In genomic region chr3:30687930-30688570, GRCh38 we compare ENCODE assay signal across 9 cellular contexts.
DNase-seq lines count a peak whose midpoint lies in the region; ATAC-seq and TF ChIP-seq lines count a peak whose summit lies in the region.
"Had no signal": no experiment of that assay in that cellular context is flagged by ENCODE, and none has a peak within 500 bp of the region (broad histone marks: within the 10 kb centered on the region; RNA-seq: fewer than 3 reads in every experiment).

No MANE protein-coding gene starts in this region.

- DNase-seq in right cardiac atrium (no peak), left ventricle myocardium superior (no peak), body of pancreas (no peak), vagina (ENCODE audit: extremely low spot score in 2 of 2) (no peak), sciatic nerve (ENCODE audit: low spot score) (no peak)
- DNase-seq in natural killer cell treated with Interleukin-12 subunit alpha and Interleukin-12 subunit beta and Interleukin-15 and Interleukin-18, amount 100 ng/mL, for 72 hours (ENCODE audit: low spot score): no peak
- DNase-seq: T-helper 9 cell had no signal

- H3K4me3 ChIP-seq in right cardiac atrium (ENCODE audit: low read length): no peak overlapping the region
- H3K4me3 ChIP-seq in body of pancreas: no peak overlapping the region
- H3K4me3 ChIP-seq in vagina: no peak overlapping the region

- H3K9me3 ChIP-seq in right cardiac atrium (ENCODE audit: control insufficient read depth, low read length): no peaks in the 10 kb centered on the region
- no peaks in the 10 kb centered on the region for H3K9me3 ChIP-seq in body of pancreas
- H3K9me3 ChIP-seq in vagina: no peaks in the 10 kb centered on the region

- H3K9me3 Mint-ChIP-seq in natural killer cell treated with Interleukin-12 subunit alpha and Interleukin-12 subunit beta and Interleukin-15 and Interleukin-18, amount 100 ng/mL, for 72 hours: no peaks in the 10 kb centered on the region

- ATAC-seq in right cardiac atrium (no peak), left ventricle myocardium superior (no peak), body of pancreas (no peak), GM21619 (IDR thresholded peaks at IDR 0.05; ENCODE audit: unreplicated experiment) (no peak), sciatic nerve (no peak), GM21825 (IDR thresholded peaks at IDR 0.05; ENCODE audit: unreplicated experiment) (no peak)
- ATAC-seq in natural killer cell treated with Interleukin-12 subunit alpha and Interleukin-12 subunit beta and Interleukin-15 and Interleukin-18, amount 100 ng/mL, for 72 hours: no peak

- WGBS in right cardiac atrium: 81% methylated on average over 8 of the region's 8 CpGs
- WGBS in body of pancreas, 2 donors: 86 to 88% methylated on average over 8 of the region's 8 CpGs

- H3K36me3 ChIP-seq in body of pancreas (replicated peaks in 1 of 2; ENCODE audit: insufficient read depth in 1 of 2, low read depth in 2 of 2): peaks cover 0 to 6% of the 10 kb centered on the region in 2 donors
- H3K36me3 ChIP-seq in vagina: peaks cover 0 to 15% of the 10 kb centered on the region in 2 donors

- TF ChIP-seq CTCF in body of pancreas (IDR thresholded peaks at IDR 0.05) (no peak), vagina (IDR thresholded peaks at IDR 0.05) (no peak)

- H3K4me3 Mint-ChIP-seq in natural killer cell treated with Interleukin-12 subunit alpha and Interleukin-12 subunit beta and Interleukin-15 and Interleukin-18, amount 100 ng/mL, for 72 hours: no peak overlapping the region

- H3K4me1 ChIP-seq in right cardiac atrium (ENCODE audit: control insufficient read depth, insufficient read depth, low read length): peaks cover 37% of the 10 kb centered on the region
- peaks cover 46% of the 10 kb centered on the region for H3K4me1 ChIP-seq in body of pancreas
- H3K4me1 ChIP-seq in vagina: peaks cover 88% of the 10 kb centered on the region

- H3K36me3 Mint-ChIP-seq in natural killer cell treated with Interleukin-12 subunit alpha and Interleukin-12 subunit beta and Interleukin-15 and Interleukin-18, amount 100 ng/mL, for 72 hours: peaks cover 43% of the 10 kb centered on the region

- intact Hi-C loops in right cardiac atrium (cut with DNase I) (loop anchor here (5.0 to 10.0 kb wide), 5 partner anchors 73 to 183 kb away; partner anchors contain the start of gene TGFBR2 (in 1 of the 4)), left ventricle myocardium superior (cut with micrococcal nuclease) (loop anchor here (10.0 kb wide), 1 partner anchor 233 kb away; no protein-coding TSS in a partner anchor), body of pancreas (cut with DNase I) (no loop called here), vagina (cut with DNase I) (loop anchor here (10.0 kb wide), 1 partner anchor 73 kb away; no protein-coding TSS in a partner anchor), sciatic nerve (cut with DNase I) (no loop called here)

- peak overlapping the region; percentile 42 for H3K27ac ChIP-seq in right cardiac atrium (ENCODE audit: low read length)
- H3K27ac ChIP-seq in body of pancreas: peak overlapping the region in 3 of 4 donors; percentile 48 to 68 (median 51)
- H3K27ac ChIP-seq in vagina: peak overlapping the region; percentile 84

- H3K27me3 ChIP-seq in right cardiac atrium (ENCODE audit: control insufficient read depth, insufficient read depth): no peaks in the 10 kb centered on the region
- no peaks in the 10 kb centered on the region for H3K27me3 ChIP-seq in body of pancreas
- no peaks in the 10 kb centered on the region for H3K27me3 ChIP-seq in vagina

- H3K27me3 Mint-ChIP-seq in natural killer cell treated with Interleukin-12 subunit alpha and Interleukin-12 subunit beta and Interleukin-15 and Interleukin-18, amount 100 ng/mL, for 72 hours: no peaks in the 10 kb centered on the region

- TF ChIP-seq POLR2A in body of pancreas (IDR thresholded peaks at IDR 0.05) (no peak), vagina (IDR thresholded peaks at IDR 0.05) (no peak)

- H3K4me1 Mint-ChIP-seq in natural killer cell treated with Interleukin-12 subunit alpha and Interleukin-12 subunit beta and Interleukin-15 and Interleukin-18, amount 100 ng/mL, for 72 hours (ENCODE audit: low read depth in 2 of 2): peaks cover 46 to 60% of the 10 kb centered on the region in 2 donors

- H3K27ac Mint-ChIP-seq in natural killer cell treated with Interleukin-12 subunit alpha and Interleukin-12 subunit beta and Interleukin-15 and Interleukin-18, amount 100 ng/mL, for 72 hours: peak overlapping the region; percentile 68 to 73

Comparison
In these comparisons a context has a peak if more than half of its experiments do, and no peak if none do; other contexts are left out.
1. intact Hi-C loops: an anchor here in right cardiac atrium (5.0 to 10.0 kb wide), left ventricle myocardium superior (10.0 kb wide) and vagina (10.0 kb wide); none called in body of pancreas and sciatic nerve.